In genomic region chr15:73353734-73354133, GRCh38 we compare ENCODE assay signal across 27 cellular contexts. TPM values are rescaled to one million over a fixed set of nuclear protein-coding genes. Genes with fewer than 3 reads are reported as not detected.
"Had no signal": no experiment of that assay in that cellular context is flagged by ENCODE, and none has a peak within 500 bp of the region (broad histone marks: within the 10 kb centered on the region; RNA-seq: fewer than 3 reads in every experiment).

No MANE protein-coding gene starts in this region.

- H3K27ac ChIP-seq: ascending aorta, body of pancreas, PC-9 had no signal

- H3K4me3 ChIP-seq: ascending aorta, body of pancreas, PC-9 had no signal

- H3K4me1 ChIP-seq: ascending aorta had no signal

- H3K4me2 ChIP-seq: PC-9 had no signal

- H3K4me1 Mint-ChIP-seq: activated B cell treated with CpG ODN at 0.5 μM for 24 hours; activated CD4-positive, alpha-beta T cell treated with anti-CD3 and anti-CD28 coated beads, Interleukin-2, amount 10 ng/mL, durations not matched to agents 24 days and 14 days; activated naive CD8-positive, alpha-beta T cell treated with anti-CD3 and anti-CD28 coated beads, Interleukin-2, amount 50 U/mL, for 24 hours; T-helper 17 cell had no signal

- H3K9me3 ChIP-seq: ascending aorta, body of pancreas had no signal

- H3K36me3 Mint-ChIP-seq: activated CD4-positive, alpha-beta memory T cell treated with anti-CD3 and anti-CD28 coated beads for 36 hours; activated naive CD4-positive, alpha-beta T cell treated with anti-CD3 and anti-CD28 coated beads, Interleukin-2, amount 50 U/mL, for 72 hours had no signal

- H3K27me3 Mint-ChIP-seq: activated CD4-positive, alpha-beta T cell treated with anti-CD3 and anti-CD28 coated beads, Interleukin-2, amount 10 ng/mL, durations not matched to agents 24 days and 14 days had no signal

- ATAC-seq: activated naive CD4-positive, alpha-beta T cell treated with anti-CD3 and anti-CD28 coated beads, Interleukin-2, amount 50 U/mL, for 72 hours; activated naive CD8-positive, alpha-beta T cell treated with anti-CD3 and anti-CD28 coated beads, Interleukin-2, amount 50 U/mL, for 24 hours; activated T-cell treated with anti-CD3 and anti-CD28 coated beads, Interleukin-2, amount 50 U/mL, for 4 hours; body of pancreas; T-helper 17 cell had no signal

- H3K4me3 Mint-ChIP-seq: activated B cell treated with CpG ODN at 0.5 μM for 24 hours; activated CD4-positive, alpha-beta memory T cell treated with anti-CD3 and anti-CD28 coated beads for 36 hours; activated CD4-positive, alpha-beta T cell treated with anti-CD3 and anti-CD28 coated beads, Interleukin-2, amount 10 ng/mL, durations not matched to agents 24 days and 14 days; activated naive CD8-positive, alpha-beta T cell treated with anti-CD3 and anti-CD28 coated beads, Interleukin-2, amount 50 U/mL, for 24 hours; activated T-cell treated with anti-CD3 and anti-CD28 coated beads, Interleukin-2, amount 50 U/mL, for 4 hours; central memory CD8-positive, alpha-beta T cell; T-helper 17 cell had no signal

- H3K36me3 ChIP-seq: ascending aorta had no signal

- H3K27me3 ChIP-seq: ascending aorta, body of pancreas had no signal

- H3K9me3 Mint-ChIP-seq: activated B cell treated with CpG ODN at 0.5 μM for 24 hours; activated CD4-positive, alpha-beta memory T cell treated with anti-CD3 and anti-CD28 coated beads for 36 hours; activated CD4-positive, alpha-beta T cell treated with anti-CD3 and anti-CD28 coated beads, Interleukin-2, amount 10 ng/mL, durations not matched to agents 24 days and 14 days; activated naive CD4-positive, alpha-beta T cell treated with anti-CD3 and anti-CD28 coated beads, Interleukin-2, amount 50 U/mL, for 72 hours; activated naive CD8-positive, alpha-beta T cell treated with anti-CD3 and anti-CD28 coated beads, Interleukin-2, amount 50 U/mL, for 24 hours; activated T-cell treated with anti-CD3 and anti-CD28 coated beads, Interleukin-2, amount 50 U/mL, for 4 hours; central memory CD8-positive, alpha-beta T cell had no signal

- DNase-seq: activated B cell treated with CpG ODN at 0.5 μM for 24 hours; activated CD4-positive, alpha-beta memory T cell treated with anti-CD3 and anti-CD28 coated beads for 36 hours; activated CD4-positive, alpha-beta T cell treated with anti-CD3 and anti-CD28 coated beads for 1 hour; activated CD4-positive, alpha-beta T cell treated with anti-CD3 and anti-CD28 coated beads, Interleukin-2, amount 10 ng/mL, durations not matched to agents 24 days and 14 days; activated CD8-positive, alpha-beta memory T cell treated with anti-CD3 and anti-CD28 coated beads for 24 hours; activated effector memory CD4-positive, alpha-beta T cell treated with anti-CD3 and anti-CD28 coated beads, Interleukin-2, amount 50 U/mL, for 16 hours; activated naive CD4-positive, alpha-beta T cell treated with Interleukin-2 at 50 U/mL for 16 hours; activated naive CD8-positive, alpha-beta T cell treated with anti-CD3 and anti-CD28 coated beads, Interleukin-2, amount 50 U/mL, for 24 hours; activated T-cell treated with anti-CD3 and anti-CD28 coated beads, Interleukin-2, amount 50 U/mL, for 4 hours; amniotic stem cell; body of pancreas; Kasumi-1; KBM-7; NCI-H1048; NCI-H1694; NCI-H2029 treated with DMSO at 0.1 percent for 48 hours; NCI-H446; NCI-H524; NCI-H82; PC-9; SIG-M5; T-helper 17 cell; T-helper 9 cell had no signal

- H2AFZ ChIP-seq: PC-9 had no signal

- H3K27ac Mint-ChIP-seq: activated B cell treated with CpG ODN at 0.5 μM for 24 hours; activated CD4-positive, alpha-beta memory T cell treated with anti-CD3 and anti-CD28 coated beads for 36 hours; activated CD4-positive, alpha-beta T cell treated with anti-CD3 and anti-CD28 coated beads, Interleukin-2, amount 10 ng/mL, durations not matched to agents 24 days and 14 days; activated naive CD4-positive, alpha-beta T cell treated with anti-CD3 and anti-CD28 coated beads, Interleukin-2, amount 50 U/mL, for 72 hours; activated naive CD8-positive, alpha-beta T cell treated with anti-CD3 and anti-CD28 coated beads, Interleukin-2, amount 50 U/mL, for 24 hours; T-helper 17 cell had no signal

RNA-seq across cellular contexts. Expression of gene HCN4, which starts 15.0 kb away (rescaled TPM):
- total RNA-seq: activated B cell treated with CpG ODN at 0.5 μM for 24 hours; activated CD4-positive, alpha-beta memory T cell treated with anti-CD3 and anti-CD28 coated beads for 36 hours; activated CD4-positive, alpha-beta T cell treated with anti-CD3 and anti-CD28 coated beads, Interleukin-2, amount 10 ng/mL, durations not matched to agents 24 days and 14 days; activated T-cell treated with anti-CD3 and anti-CD28 coated beads, Interleukin-2, amount 50 U/mL, for 4 hours; ascending aorta; bronchial epithelial cell; PC-9; T-helper 17 cell had no signal
